23 cellular contexts compared by ENCODE assay signal in genomic region chr1:220742520-220742919, GRCh38. TPM values are rescaled to one million over a fixed set of nuclear protein-coding genes. Genes with fewer than 3 reads are reported as not detected.
DNase-seq lines count a peak whose midpoint lies in the region; ATAC-seq, FAIRE-seq and TF ChIP-seq lines count a peak whose summit lies in the region.
"Had no signal": no experiment of that assay in that cellular context is flagged by ENCODE, and none has a peak within 500 bp of the region (broad histone marks: within the 10 kb centered on the region; RNA-seq: fewer than 3 reads in every experiment).

No MANE protein-coding gene starts in this region.

- no peak overlapping the region for H3K18ac ChIP-seq in trophoblast cell (ENCODE audit: low read length)

- H3K9ac ChIP-seq in GM12878 (ENCODE audit: control insufficient read depth, insufficient read depth, low read length) (no peak overlapping the region), K562 (ENCODE audit: insufficient read depth in 1 of 2, low read depth in 2 of 2, low read length in 2 of 2) (no peak overlapping the region), trophoblast cell (ENCODE audit: low read length) (no peak overlapping the region)
- H3K9ac ChIP-seq: BLaER1 had no signal

- H3K36me3 ChIP-seq in GM12878 (ENCODE audit: control insufficient read depth in 2 of 2, insufficient read depth in 2 of 2, low read length in 1 of 2) (no peaks in the 10 kb centered on the region), K562 (ENCODE audit: control insufficient read depth, insufficient read depth, low read length) (no peaks in the 10 kb centered on the region), trophoblast cell (ENCODE audit: control insufficient read depth in 1 of 2, insufficient read depth in 2 of 2, low read length in 2 of 2) (no peaks in the 10 kb centered on the region), PC-9 (ENCODE audit: low read depth) (no peaks in the 10 kb centered on the region; the same call in 1 of the 2 replicates)
- H3K36me3 ChIP-seq: BE2C, BLaER1 had no signal

- CTCF ChIA-PET in GM12878 (lab: Yijun Ruan, JAX), result interaction anchor here (1.6 to 2.7 kb wide), 2 partner anchors 9 to 15 kb away, joined by 3 to 13 read pairs; no protein-coding TSS in a partner anchor
- CTCF ChIA-PET in K562 (lab: Yijun Ruan, JAX; ENCODE audit: low intra/inter-chr PET ratio), result no interaction called here
- CTCF ChIA-PET in PC-9 (lab: Charles Lee), result no interaction called here

- H3K9me2 ChIP-seq in PC-9 (ENCODE audit: insufficient read depth), result no peaks in the 10 kb centered on the region

- DNase-seq in GM12878 (ENCODE audit: low read depth, low spot score), result no peak
- DNase-seq in K562 (ENCODE audit: extremely low read depth in 1 of 4, low spot score in 3 of 4), result no peak
- peak; percentile 37 to 87 for DNase-seq in trophoblast cell
- DNase-seq in PC-9, result no peak
- DNase-seq: 8988T; ACHN; BE2C; C1 segment of cervical spinal cord; Caco-2; Calu3; CD4-positive, alpha-beta T cell; CD8-positive, alpha-beta T cell; DMS79 treated with DMSO at 0.1 percent for 48 hours; GF-D8 had no signal

- RAD21 ChIA-PET in GM12878 (lab: Charles Lee; ENCODE audit: unreplicated experiment), result no interaction called here

- TF ChIP-seq CTCF in GM12878 (IDR thresholded peaks at IDR 0.05 in 2 of 3, conservative IDR thresholded peaks at IDR 0.05 in 1 of 3; ENCODE audit: control insufficient read depth in 2 of 3, extremely low read depth in 1 of 3, insufficient read depth in 1 of 3, low read depth in 3 of 3, low read length in 3 of 3), result no peak
- no peak for TF ChIP-seq CTCF in K562 (IDR thresholded peaks at IDR 0.05 in 2 of 3, conservative IDR thresholded peaks at IDR 0.05 in 1 of 3; ENCODE audit: insufficient read depth in 2 of 3, low read depth in 1 of 3, low read length in 3 of 3)
- TF ChIP-seq CTCF in PC-9 (conservative IDR thresholded peaks at IDR 0.05), result no peak

- H3K4me3 ChIP-seq in GM12878 (no peak overlapping the region), K562 (no peak overlapping the region), trophoblast cell (ENCODE audit: low read depth, low read length) (no peak overlapping the region), PC-9 (no peak overlapping the region)
- H3K4me3 ChIP-seq: BLaER1 had no signal

- no peak overlapping the region for H4K91ac ChIP-seq in trophoblast cell (ENCODE audit: low read depth, low read length)

- H2AFZ ChIP-seq in GM12878 (ENCODE audit: control insufficient read depth, low read depth, low read length) (no peak overlapping the region), K562 (ENCODE audit: low read depth, low read length) (no peak overlapping the region), trophoblast cell (ENCODE audit: insufficient read depth, low read length, poor library complexity) (no peak overlapping the region), PC-9 (no peak overlapping the region)

- H4K8ac ChIP-seq in trophoblast cell (ENCODE audit: low read depth, low read length), result no peak overlapping the region

- H3K79me1 ChIP-seq in trophoblast cell (ENCODE audit: low read length), result no peaks in the 10 kb centered on the region

- no peak overlapping the region for H2BK12ac ChIP-seq in trophoblast cell (ENCODE audit: low read length)

- ATAC-seq in GM12878 (no peak), K562 (no peak), GM18519 (IDR thresholded peaks at IDR 0.05; ENCODE audit: low FRiP score, unreplicated experiment) (no peak)
- ATAC-seq: CD8-positive, alpha-beta T cell had no signal

- peaks cover 6% of the 10 kb centered on the region; the same call in 1 of the 2 replicates for H3F3A ChIP-seq in PC-9 (ENCODE audit: insufficient read depth, low read depth)

- H3K9me1 ChIP-seq in K562 (ENCODE audit: control insufficient read depth, insufficient read depth, low read length), result no peaks in the 10 kb centered on the region

- H3K9me3 ChIP-seq in GM12878 (replicated peaks; ENCODE audit: control insufficient read depth, insufficient read depth, low read length), result no peaks in the 10 kb centered on the region
- H3K9me3 ChIP-seq in K562 (replicated peaks; ENCODE audit: control insufficient read depth, insufficient read depth, low read depth, low read length), result no peaks in the 10 kb centered on the region
- H3K9me3 ChIP-seq in trophoblast cell (ENCODE audit: insufficient read depth, low read depth, low read length), result no peaks in the 10 kb centered on the region
- no peaks in the 10 kb centered on the region for H3K9me3 ChIP-seq in PC-9 (ENCODE audit: insufficient read depth, low read depth)
- H3K9me3 ChIP-seq: BE2C, Caco-2 had no signal

- FAIRE-seq in GM12878 (lab: Jason Lieb, UNC) (no peak), K562 (lab: Jason Lieb, UNC) (no peak)
- FAIRE-seq: A204.1, D721Med, G401.6, GM12892, GM18507, GM19239 had no signal

- H2BK120ac ChIP-seq in trophoblast cell (ENCODE audit: insufficient read depth, low read length, poor library complexity), result no peak overlapping the region

- intact Hi-C loops in GM12878 (cut with micrococcal nuclease; ENCODE audit: unreplicated experiment), result no loop called here
- intact Hi-C loops in K562 (cut with micrococcal nuclease), result no loop called here
- intact Hi-C loops in PC-9 (cut with micrococcal nuclease; ENCODE audit: unreplicated experiment), result no loop called here

- no peak overlapping the region for H3K23ac ChIP-seq in trophoblast cell (ENCODE audit: low read length)

- no peaks in the 10 kb centered on the region for H4K20me1 ChIP-seq in GM12878 (ENCODE audit: control insufficient read depth, insufficient read depth)
- no peaks in the 10 kb centered on the region for H4K20me1 ChIP-seq in K562 (replicated peaks; ENCODE audit: control insufficient read depth, insufficient read depth, low read length)
- H4K20me1 ChIP-seq in PC-9 (ENCODE audit: insufficient read depth), result no peaks in the 10 kb centered on the region
- H4K20me1 ChIP-seq: BLaER1 had no signal

- no peak overlapping the region for H2AK5ac ChIP-seq in trophoblast cell (ENCODE audit: low read length)

- 33% methylated on average over 3 of the region's 3 CpGs for WGBS in GM12878 (ENCODE audit: insufficient coverage, insufficient replicate concordance, low lambda C conversion rate, missing lambda C conversion rate)
- 2% methylated on average over 3 of the region's 3 CpGs for WGBS in K562 (ENCODE audit: insufficient coverage, low coverage, missing lambda C conversion rate)
- no CpG with 5 or more reads among the region's 3 CpGs for WGBS in trophoblast cell (ENCODE audit: extremely low coverage, insufficient coverage, insufficient read length)

- H3K4ac ChIP-seq in trophoblast cell (ENCODE audit: low read depth, low read length), result no peak overlapping the region

- H3K14ac ChIP-seq in trophoblast cell (ENCODE audit: low read length), result no peak overlapping the region

- no TSS peak for BruUV-seq in GM12878 (replicated peaks; lab: Mats Ljungman, UMichigan)
- no TSS peak for BruUV-seq in K562 (replicated peaks; lab: Mats Ljungman, UMichigan)
- no TSS peak for BruUV-seq in PC-9 (replicated peaks; lab: Mats Ljungman, UMichigan)

- H4K12ac ChIP-seq in trophoblast cell (ENCODE audit: low read depth, low read length), result no peak overlapping the region

- H3K4me2 ChIP-seq in GM12878 (ENCODE audit: control insufficient read depth, insufficient read depth), result no peak overlapping the region
- no peak overlapping the region for H3K4me2 ChIP-seq in K562 (ENCODE audit: insufficient read depth, low read length)
- no peak overlapping the region for H3K4me2 ChIP-seq in trophoblast cell (ENCODE audit: low read length)
- no peak overlapping the region for H3K4me2 ChIP-seq in PC-9
- H3K4me2 ChIP-seq: BLaER1 had no signal

- TF ChIP-seq EP300 in GM12878 (IDR thresholded peaks at IDR 0.05; ENCODE audit: borderline replicate concordance in 1 of 2, control insufficient read depth in 1 of 2, low read depth in 2 of 2, low read length in 2 of 2) (no peak), K562 (IDR thresholded peaks at IDR 0.05; ENCODE audit: low read length) (no peak)

- no peak for TF ChIP-seq POLR2A in GM12878 (IDR thresholded peaks at IDR 0.05; ENCODE audit: low read depth, low read length)
- no peak for TF ChIP-seq POLR2A in K562 (conservative IDR thresholded peaks at IDR 0.05)

- H3K4me1 ChIP-seq in GM12878 (ENCODE audit: control insufficient read depth, insufficient read depth, low read length) (no peaks in the 10 kb centered on the region), K562 (replicated peaks in 1 of 2; ENCODE audit: control insufficient read depth in 2 of 2, insufficient read depth in 2 of 2, low read length in 2 of 2) (no peaks in the 10 kb centered on the region), trophoblast cell (ENCODE audit: control insufficient read depth in 1 of 2, insufficient read depth in 2 of 2, low read length in 2 of 2) (no peaks in the 10 kb centered on the region), PC-9 (replicated peaks; ENCODE audit: insufficient read depth) (0 out of 2 replicates have a peak, but pooled peaks cover 5% of the 10 kb centered on the region)
- H3K4me1 ChIP-seq: BE2C, BLaER1, Caco-2 had no signal

- H2BK5ac ChIP-seq in trophoblast cell (ENCODE audit: low read depth, low read length, poor library complexity), result no peak overlapping the region

- POLR2A ChIA-PET in GM12878 (lab: Charles Lee), result no interaction called here
- POLR2A ChIA-PET in K562 (lab: Yijun Ruan, JAX), result no interaction called here
- POLR2A ChIA-PET in PC-9 (lab: Charles Lee; ENCODE audit: unreplicated experiment), result no interaction called here

- in situ Hi-C loops in GM12878 (cut with MboI), result no loop called here
- in situ Hi-C loops in K562 (cut with MboI), result no loop called here

- H3K27ac ChIP-seq in GM12878 (ENCODE audit: control insufficient read depth, insufficient read depth) (no peak overlapping the region), K562 (ENCODE audit: extremely low read depth, low read depth, low read length) (no peak overlapping the region), trophoblast cell (ENCODE audit: low read depth, low read length) (no peak overlapping the region), PC-9 (no peak overlapping the region)
- H3K27ac ChIP-seq: BLaER1 had no signal

- H3K79me2 ChIP-seq in GM12878 (ENCODE audit: control insufficient read depth, insufficient read depth, low read length), result no peaks in the 10 kb centered on the region
- H3K79me2 ChIP-seq in K562 (ENCODE audit: control insufficient read depth, insufficient read depth, low read length), result no peaks in the 10 kb centered on the region
- H3K79me2 ChIP-seq in trophoblast cell (ENCODE audit: control insufficient read depth, insufficient read depth, low read length, poor library complexity), result no peaks in the 10 kb centered on the region
- no peaks in the 10 kb centered on the region for H3K79me2 ChIP-seq in PC-9 (ENCODE audit: low read depth)

- SMC1A ChIA-PET in GM12878 (lab: Charles Lee; ENCODE audit: uncharacterized antibody, unreplicated experiment), result interaction anchor here (0.7 to 1.6 kb wide), 2 partner anchors 7 to 22 kb away, joined by 3 read pairs; no protein-coding TSS in a partner anchor

- TF ChIP-seq RAD21 in GM12878 (IDR thresholded peaks at IDR 0.05; ENCODE audit: insufficient read depth, low read depth, low read length) (no peak), K562 (CRISPR knock-in tag; conservative IDR thresholded peaks at IDR 0.05 in 1 of 2, IDR thresholded peaks at IDR 0.05 in 1 of 2) (no peak)

- H3K27me3 ChIP-seq in GM12878 (replicated peaks in 1 of 2; ENCODE audit: control insufficient read depth in 2 of 2, insufficient read depth in 2 of 2, low read length in 1 of 2) (peaks cover 2 to 9% of the 10 kb centered on the region in 2 experiments; a peak in 2 of 4 replicates), K562 (ENCODE audit: control insufficient read depth in 2 of 2, insufficient read depth in 2 of 2, low read length in 2 of 2) (peaks cover 5 to 15% of the 10 kb centered on the region in 2 experiments), trophoblast cell (ENCODE audit: insufficient read depth, low read length) (no peaks in the 10 kb centered on the region), PC-9 (ENCODE audit: insufficient read depth, low read depth) (no peaks in the 10 kb centered on the region)

RNA-seq across cellular contexts. Expression of gene MTARC2, which starts 5.6 kb away (rescaled TPM):
- total RNA-seq in GM12878 (2013; cell fraction: nucleolus; rRNA removed), result 0.29 and 1.5 TPM in 2 replicates
- total RNA-seq in GM12878 (2014; rRNA removed) (1.9 and 3.4 TPM in 2 replicates), GM12878 (2014; rRNA removed; fragmentation: Illumina TruSeq; extraction: Trizol) (1.9 and 2.8 TPM in 2 replicates), GM12878 (2021) (2.6 and 3.1 TPM in 2 replicates), K562 (2014; rRNA removed) (not detected in 2 replicates), K562 (2014; rRNA removed; fragmentation: Illumina TruSeq; extraction: Trizol) (not detected in 2 replicates), K562 (2015; rRNA removed; fragmentation: Illumina TruSeq; extraction: Trizol) (not detected in 2 replicates), K562 (2021) (0.11 and 0.35 TPM in 2 replicates), PC-9 (2021) (23.1 and 32.2 TPM in 2 replicates)
- 0.43 TPM for polyA plus RNA-seq in GM12878 (2011; ENCODE audit: low read depth)
- polyA plus RNA-seq in GM12878 (2011; rRNA removed) (3.8 and 4.1 TPM in 2 replicates), GM12878 (2014; fragmentation: Illumina TruSeq; extraction: Trizol) (3.8 and 4.7 TPM in 2 replicates), GM12878 (2014; fragmentation: Nextera tagmentation; extraction: Ambion mirVana) (1 to 10 TPM; 2.8 to 4.5 TPM), GM12878 (2014; rRNA removed) (2.1 and 7.5 TPM in 2 replicates), GM12878 (2016; fragmentation: Nextera tagmentation; extraction: Ambion mirVana) (1 to 10 TPM; 3.6 to 5.5 TPM), K562 (2011; rRNA removed) (not detected in 2 replicates), K562 (2014; fragmentation: Illumina TruSeq; extraction: Trizol) (not detected in 2 replicates), K562 (2014; fragmentation: Nextera tagmentation; extraction: Ambion mirVana) (under 1 TPM in 1 of 2 experiments, not detected in 1; 0.03 TPM), K562 (2014; rRNA removed) (not detected in 2 replicates)
- 1.8 and 1.9 TPM in 2 replicates for polyA plus RNA-seq in GM12878 (2011; cell fraction: cytosol; rRNA removed)
- 4.5 and 5.6 TPM in 2 replicates for polyA plus RNA-seq in GM12878 (2011; cell fraction: nucleus; rRNA removed)
- 0.69 and 1.8 TPM in 2 replicates for polyA plus RNA-seq in GM12878 (2012)
- 1.3 and 1.8 TPM in 2 replicates for polyA minus RNA-seq in GM12878 (2011; rRNA and poly(A)+ RNA removed)
- 0.67 and 1.4 TPM in 2 replicates for polyA minus RNA-seq in GM12878 (2011; cell fraction: cytosol; rRNA and poly(A)+ RNA removed)
- 2.3 and 2.7 TPM in 2 replicates for polyA minus RNA-seq in GM12878 (2011; cell fraction: nucleus; rRNA and poly(A)+ RNA removed)
- not detected in 2 replicates for total RNA-seq in K562 (2011; cell fraction: chromatin; rRNA removed; ENCODE audit: low replicate concordance)
- total RNA-seq in K562 (2011; cell fraction: nucleolus; rRNA removed), result not detected in 2 replicates
- total RNA-seq in K562 (2011; cell fraction: nucleoplasm; rRNA removed), result not detected in 2 replicates
- polyA plus RNA-seq in K562 (2011; cell fraction: cytosol; rRNA removed), result not detected in 2 replicates
- not detected in 2 replicates for polyA plus RNA-seq in K562 (2011; cell fraction: nucleus; rRNA removed)
- polyA plus RNA-seq in K562 (2012), result 0.11 TPM in 1 of 2 replicates, not detected in the other
- polyA minus RNA-seq in K562 (2011; rRNA and poly(A)+ RNA removed), result not detected in 2 replicates
- not detected in 2 replicates for polyA minus RNA-seq in K562 (2011; cell fraction: cytosol; rRNA and poly(A)+ RNA removed)
- polyA minus RNA-seq in K562 (2011; cell fraction: nucleus; rRNA and poly(A)+ RNA removed), result not detected in 2 replicates
- 5.5 and 5.6 TPM in 2 replicates for polyA plus RNA-seq in trophoblast cell (2013)
- total RNA-seq: A673; CD4-positive, alpha-beta T cell; CD8-positive, alpha-beta T cell had no signal

RNA-seq across cellular contexts. Expression of gene MTARC1, which starts 44.2 kb away (rescaled TPM):
- 0.10 and 0.13 TPM in 2 replicates for total RNA-seq in GM12878 (2013; cell fraction: nucleolus; rRNA removed)
- total RNA-seq in GM12878 (2014; rRNA removed) (0.23 and 0.27 TPM in 2 replicates), GM12878 (2014; rRNA removed; fragmentation: Illumina TruSeq; extraction: Trizol) (0.69 and 0.85 TPM in 2 replicates), GM12878 (2021) (0.72 TPM in 2 replicates), K562 (2014; rRNA removed) (not detected in 2 replicates), K562 (2014; rRNA removed; fragmentation: Illumina TruSeq; extraction: Trizol) (not detected in 2 replicates), K562 (2015; rRNA removed; fragmentation: Illumina TruSeq; extraction: Trizol) (not detected in 2 replicates), K562 (2021) (0.11 TPM in 1 of 2 replicates, not detected in the other), PC-9 (2021) (54.4 and 72.5 TPM in 2 replicates)
- polyA plus RNA-seq in GM12878 (2011; ENCODE audit: low read depth), result not detected
- polyA plus RNA-seq in GM12878 (2011; rRNA removed) (0.31 and 0.55 TPM in 2 replicates), GM12878 (2014; fragmentation: Illumina TruSeq; extraction: Trizol) (0.47 and 1.0 TPM in 2 replicates), GM12878 (2014; fragmentation: Nextera tagmentation; extraction: Ambion mirVana) (under 1 TPM; 0.26 to 0.31 TPM), GM12878 (2014; rRNA removed) (0.49 and 1.1 TPM in 2 replicates), GM12878 (2016; fragmentation: Nextera tagmentation; extraction: Ambion mirVana) (1 to 10 TPM in 1 of 2 experiments, under 1 TPM in 1; 0.67 to 1.5 TPM), K562 (2011; rRNA removed) (0.14 TPM in 1 of 2 replicates, not detected in the other), K562 (2014; fragmentation: Illumina TruSeq; extraction: Trizol) (not detected in 2 replicates), K562 (2014; fragmentation: Nextera tagmentation; extraction: Ambion mirVana) (under 1 TPM in 1 of 2 experiments, not detected in 1; 0.07 TPM), K562 (2014; rRNA removed) (not detected in 2 replicates)
- polyA plus RNA-seq in GM12878 (2011; cell fraction: cytosol; rRNA removed), result 0.13 and 0.38 TPM in 2 replicates
- 0.60 and 0.61 TPM in 2 replicates for polyA plus RNA-seq in GM12878 (2011; cell fraction: nucleus; rRNA removed)
- not detected in 2 replicates for polyA plus RNA-seq in GM12878 (2012)
- 0.26 and 0.29 TPM in 2 replicates for polyA minus RNA-seq in GM12878 (2011; rRNA and poly(A)+ RNA removed)
- 1.7 and 2.5 TPM in 2 replicates for polyA minus RNA-seq in GM12878 (2011; cell fraction: cytosol; rRNA and poly(A)+ RNA removed)
- 0.24 and 0.77 TPM in 2 replicates for polyA minus RNA-seq in GM12878 (2011; cell fraction: nucleus; rRNA and poly(A)+ RNA removed)
- not detected in 2 replicates for total RNA-seq in K562 (2011; cell fraction: chromatin; rRNA removed; ENCODE audit: low replicate concordance)
- total RNA-seq in K562 (2011; cell fraction: nucleolus; rRNA removed), result 0.17 TPM in 1 of 2 replicates, not detected in the other
- 0.08 TPM in 1 of 2 replicates, not detected in the other for total RNA-seq in K562 (2011; cell fraction: nucleoplasm; rRNA removed)
- polyA plus RNA-seq in K562 (2011; cell fraction: cytosol; rRNA removed), result 0.03 and 0.10 TPM in 2 replicates
- 0.06 TPM in 1 of 2 replicates, not detected in the other for polyA plus RNA-seq in K562 (2011; cell fraction: nucleus; rRNA removed)
- polyA plus RNA-seq in K562 (2012), result 0.08 TPM in 1 of 2 replicates, not detected in the other
- polyA minus RNA-seq in K562 (2011; rRNA and poly(A)+ RNA removed), result 0.56 TPM in 1 of 2 replicates, not detected in the other
- polyA minus RNA-seq in K562 (2011; cell fraction: cytosol; rRNA and poly(A)+ RNA removed), result 0.29 and 1.8 TPM in 2 replicates
- 0.13 TPM in 1 of 2 replicates, not detected in the other for polyA minus RNA-seq in K562 (2011; cell fraction: nucleus; rRNA and poly(A)+ RNA removed)
- 25.0 and 26.3 TPM in 2 replicates for polyA plus RNA-seq in trophoblast cell (2013)
- total RNA-seq: CD4-positive, alpha-beta T cell; CD8-positive, alpha-beta T cell had no signal

RNA-seq across cellular contexts. Expression of gene C1orf115, which starts 52.4 kb away (rescaled TPM):
- total RNA-seq in GM12878 (2013; cell fraction: nucleolus; rRNA removed), result 0.84 and 0.91 TPM in 2 replicates
- 4.0 and 5.2 TPM in 2 replicates for total RNA-seq in GM12878 (2014; rRNA removed)
- 4.8 and 5.3 TPM in 2 replicates for total RNA-seq in GM12878 (2014; rRNA removed; fragmentation: Illumina TruSeq; extraction: Trizol)
- total RNA-seq in GM12878 (2021), result 4.6 and 5.0 TPM in 2 replicates
- polyA plus RNA-seq in GM12878 (2011; ENCODE audit: low read depth), result 0.47 TPM
- 1.0 and 1.3 TPM in 2 replicates for polyA plus RNA-seq in GM12878 (2011; rRNA removed)
- polyA plus RNA-seq in GM12878 (2011; cell fraction: cytosol; rRNA removed), result 1.0 and 1.1 TPM in 2 replicates
- 0.42 and 0.48 TPM in 2 replicates for polyA plus RNA-seq in GM12878 (2011; cell fraction: nucleus; rRNA removed)
- polyA plus RNA-seq in GM12878 (2012), result 0.46 and 0.51 TPM in 2 replicates
- polyA plus RNA-seq in GM12878 (2014; fragmentation: Illumina TruSeq; extraction: Trizol), result 5.0 and 6.6 TPM in 2 replicates
- under 1 TPM; 0.52 to 0.95 TPM for polyA plus RNA-seq in GM12878 (2014; fragmentation: Nextera tagmentation; extraction: Ambion mirVana)
- polyA plus RNA-seq in GM12878 (2014; rRNA removed), result 4.3 and 4.4 TPM in 2 replicates
- 1 to 10 TPM; 3.8 to 4.2 TPM for polyA plus RNA-seq in GM12878 (2016; fragmentation: Nextera tagmentation; extraction: Ambion mirVana)
- polyA minus RNA-seq in GM12878 (2011; rRNA and poly(A)+ RNA removed), result 0.51 and 0.72 TPM in 2 replicates
- not detected in 2 replicates for polyA minus RNA-seq in GM12878 (2011; cell fraction: cytosol; rRNA and poly(A)+ RNA removed)
- polyA minus RNA-seq in GM12878 (2011; cell fraction: nucleus; rRNA and poly(A)+ RNA removed), result 0.12 and 0.19 TPM in 2 replicates
- total RNA-seq in K562 (2011; cell fraction: chromatin; rRNA removed; ENCODE audit: low replicate concordance), result not detected in 2 replicates
- total RNA-seq in K562 (2011; cell fraction: nucleolus; rRNA removed), result not detected in 2 replicates
- total RNA-seq in K562 (2011; cell fraction: nucleoplasm; rRNA removed), result not detected in 2 replicates
- total RNA-seq in K562 (2014; rRNA removed), result not detected in 2 replicates
- total RNA-seq in K562 (2014; rRNA removed; fragmentation: Illumina TruSeq; extraction: Trizol), result not detected in 2 replicates
- not detected in 2 replicates for total RNA-seq in K562 (2015; rRNA removed; fragmentation: Illumina TruSeq; extraction: Trizol)
- 0.09 TPM in 1 of 2 replicates, not detected in the other for total RNA-seq in K562 (2021)
- not detected in 2 replicates for polyA plus RNA-seq in K562 (2011; rRNA removed)
- not detected in 2 replicates for polyA plus RNA-seq in K562 (2011; cell fraction: cytosol; rRNA removed)
- polyA plus RNA-seq in K562 (2011; cell fraction: nucleus; rRNA removed), result not detected in 2 replicates
- polyA plus RNA-seq in K562 (2012), result not detected in 2 replicates
- not detected in 2 replicates for polyA plus RNA-seq in K562 (2014; fragmentation: Illumina TruSeq; extraction: Trizol)
- polyA plus RNA-seq in K562 (2014; fragmentation: Nextera tagmentation; extraction: Ambion mirVana), result not detected
- polyA plus RNA-seq in K562 (2014; rRNA removed), result not detected in 2 replicates
- polyA minus RNA-seq in K562 (2011; rRNA and poly(A)+ RNA removed), result not detected in 2 replicates
- not detected in 2 replicates for polyA minus RNA-seq in K562 (2011; cell fraction: cytosol; rRNA and poly(A)+ RNA removed)
- not detected in 2 replicates for polyA minus RNA-seq in K562 (2011; cell fraction: nucleus; rRNA and poly(A)+ RNA removed)
- 37.0 and 40.6 TPM in 2 replicates for polyA plus RNA-seq in trophoblast cell (2013)
- total RNA-seq in PC-9 (2021), result 5.6 and 6.5 TPM in 2 replicates

Comparison
In these comparisons a context has a peak if more than half of its experiments do, and no peak if none do; other contexts are left out.
1. DNase-seq: peak in trophoblast cell (2 of 2); none in GM12878 (single experiment), K562 (0 of 4) and PC-9 (0 of 2).
2. RNA of gene MTARC1, which starts 44.2 kb away (total RNA-seq): 54.4 to 72.5 TPM in PC-9; 0.10 to 0.85 TPM in GM12878 and 0.08 to 0.17 TPM in K562; every median in the first group is over 10 times any median in the second.
3. Of the 99 proteins assayed by ChIP-seq in both K562 and GM12878: peak only in K562: JUNB; only in GM12878: none; in both: ATF7; in neither: 96; mixed calls (peak in some experiments, not most) for 1.